In the genomic region with DNA sequence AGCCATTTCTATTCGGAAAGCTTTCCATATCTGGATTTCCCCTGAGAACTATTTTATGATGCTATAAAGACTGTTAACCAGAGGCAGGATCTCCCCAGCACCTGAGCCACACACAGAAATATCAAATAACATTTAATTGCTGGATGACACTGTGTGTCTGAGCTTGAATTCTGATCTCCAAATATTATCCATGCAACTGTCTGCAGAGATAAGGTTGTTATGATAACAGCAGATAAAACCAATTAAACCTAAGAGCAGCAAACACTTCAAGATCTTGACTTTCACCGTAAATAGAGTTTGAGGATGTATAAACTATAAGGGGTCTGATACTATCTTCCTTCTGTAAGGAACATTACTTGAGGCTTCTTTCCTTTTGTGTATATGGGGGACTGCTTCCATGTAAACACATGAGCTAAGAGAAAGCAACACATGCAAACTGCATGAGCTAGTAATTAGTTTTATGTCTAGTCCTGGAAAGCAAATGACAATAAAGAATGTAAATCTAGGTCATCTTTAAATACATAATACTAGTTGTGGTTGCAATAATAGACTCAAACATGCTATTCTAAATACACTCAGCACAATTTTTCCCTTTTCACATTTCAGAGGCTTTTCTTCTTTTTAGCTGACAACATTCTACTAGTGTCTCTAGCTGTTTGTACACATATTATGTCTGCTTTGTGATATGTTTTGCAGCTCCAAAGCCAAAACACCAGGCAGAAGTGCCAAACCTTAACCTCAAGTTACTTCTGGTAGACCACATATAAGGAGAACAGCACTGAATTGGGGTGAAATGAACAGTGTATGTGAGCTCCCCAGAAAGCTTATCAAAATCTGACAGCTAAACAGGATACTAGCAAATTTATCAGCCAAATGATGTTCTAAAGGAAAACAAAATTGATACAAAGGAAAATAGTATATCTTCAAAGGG, we compare ENCODE assay signal across 25 cellular contexts.
A peak's percentile ranks its signal among the peaks of the same experiment; 100 is the strongest.
DNase-seq lines count a peak whose midpoint lies in the region; ATAC-seq, FAIRE-seq and TF ChIP-seq lines count a peak whose summit lies in the region.
"Had no signal": no experiment of that assay in that cellular context is flagged by ENCODE, and none has a peak within 500 bp of the region (broad histone marks: within the 10 kb centered on the region; RNA-seq: fewer than 3 reads in every experiment).

No MANE protein-coding gene starts in this region.

- DNase-seq in A549 (ENCODE audit: low read depth in 1 of 2, low spot score in 1 of 2) (no peak), DMS153 treated with DMSO at 0.1 percent for 48 hours (lab: John Stamatoyannopoulos, UW; ENCODE audit: unreplicated experiment) (peak; percentile 28), NCI-H526 (lab: John Stamatoyannopoulos, UW) (peak; percentile 63 to 68), hepatocyte (ENCODE audit: low spot score) (no peak), MV-4-11 (lab: John Stamatoyannopoulos, UW) (no peak), AG08395 (ENCODE audit: low spot score) (no peak), left lobe of liver (ENCODE audit: low spot score) (no peak)
- DNase-seq: activated CD8-positive, alpha-beta memory T cell treated with anti-CD3 and anti-CD28 coated beads for 24 hours; activated T-cell treated with anti-CD3 and anti-CD28 coated beads, Interleukin-2, amount 50 U/mL, for 24 hours; adrenal gland; colonic mucosa; effector memory CD4-positive, alpha-beta T cell; foreskin melanocyte; hippocampal formation; kidney; NCI-H1436; NCI-H446; sigmoid colon; stimulated activated naive CD4-positive, alpha-beta T cell treated with Interleukin-2 at 50 U/mL for 16 hours had no signal

- no peak overlapping the region for H2AFZ ChIP-seq in hepatocyte

- H3K9me3 ChIP-seq in A549 (no peaks in the 10 kb centered on the region), hepatocyte (ENCODE audit: low read depth) (no peaks in the 10 kb centered on the region)
- H3K9me3 ChIP-seq: adrenal gland, colonic mucosa, neutrophil, prostate gland, sigmoid colon, SJSA1 had no signal

- no peaks in the 10 kb centered on the region for H3K36me3 ChIP-seq in hepatocyte (replicated peaks; ENCODE audit: insufficient read depth, low read depth)
- H3K36me3 ChIP-seq: adrenal gland, colonic mucosa, neutrophil, prostate gland, sigmoid colon, SJSA1 had no signal

- peak; percentile 49 for FAIRE-seq in A549 (lab: Jason Lieb, UNC)
- FAIRE-seq: GM19239, kidney had no signal

- POLR2A ChIA-PET in A549 (lab: Yijun Ruan, JAX): no interaction called here

- H4K20me1 ChIP-seq in hepatocyte (ENCODE audit: insufficient read depth, poor library complexity, severe bottlenecking): peaks cover 3% of the 10 kb centered on the region

- H3K4me1 ChIP-seq in A549: peaks cover 34% of the 10 kb centered on the region
- H3K4me1 ChIP-seq in hepatocyte (ENCODE audit: insufficient read depth): no peaks in the 10 kb centered on the region
- H3K4me1 ChIP-seq: adrenal gland, colonic mucosa, prostate gland had no signal

- no peaks in the 10 kb centered on the region for H3K27me3 ChIP-seq in hepatocyte
- H3K27me3 ChIP-seq: adrenal gland, colonic mucosa, neutrophil, sigmoid colon, SJSA1 had no signal

- TF ChIP-seq EP300 in A549 (IDR thresholded peaks at IDR 0.05): no peak

- 83% methylated on average over 2 of the region's 2 CpGs for WGBS in A549 (ENCODE audit: missing lambda C conversion rate)
- WGBS in hepatocyte (ENCODE audit: low lambda C conversion rate, missing lambda C conversion rate): 20% methylated on average over 2 of the region's 2 CpGs

- ATAC-seq in A549 (no peak), left lobe of liver (no peak)
- ATAC-seq: HCT116 had no signal

- no peaks in the 10 kb centered on the region for H3K9me2 ChIP-seq in hepatocyte (replicated peaks; ENCODE audit: insufficient read depth)

- CTCF ChIA-PET in A549 (lab: Yijun Ruan, JAX): interaction anchor here (0.9 to 2.2 kb wide), 3 partner anchors 11 to 38 kb away, joined by 3 to 7 read pairs (median 3); no protein-coding TSS in a partner anchor

- H3K27ac ChIP-seq in A549 (no peak overlapping the region), hepatocyte (no peak overlapping the region)
- H3K27ac ChIP-seq: adrenal gland, colonic mucosa, neutrophil, prostate gland, sigmoid colon, SJSA1 had no signal

- no peak for TF ChIP-seq POLR2A in A549 (IDR thresholded peaks at IDR 0.05; ENCODE audit: low read length)

- no peak for TF ChIP-seq CTCF in A549 (IDR thresholded peaks at IDR 0.05)
- no peak for TF ChIP-seq CTCF in hepatocyte (IDR thresholded peaks at IDR 0.05; ENCODE audit: poor library complexity)

- H3K4me3 ChIP-seq in A549: no peak overlapping the region
- no peak overlapping the region for H3K4me3 ChIP-seq in hepatocyte
- H3K4me3 ChIP-seq: adrenal gland, colonic mucosa, lung, prostate gland, sigmoid colon, SJSA1 had no signal

- H3K4me2 ChIP-seq in A549 (no peak overlapping the region), hepatocyte (peak overlapping the region; percentile 51)

- peaks cover 58% of the 10 kb centered on the region for H3K79me2 ChIP-seq in hepatocyte

- TF ChIP-seq RAD21 in A549 (conservative IDR thresholded peaks at IDR 0.05 in 1 of 2, IDR thresholded peaks at IDR 0.05 in 1 of 2): no peak

TF ChIP-seq in A549, 52 proteins besides CTCF, POLR2A, EP300 and RAD21:
- TF ChIP-seq CHD2 (IDR thresholded peaks at IDR 0.05; ENCODE audit: low read length, partially characterized antibody) (no peak), GATA3 (IDR thresholded peaks at IDR 0.05; ENCODE audit: borderline replicate concordance) (no peak), FOSL2 (IDR thresholded peaks at IDR 0.05) (no peak), FOSL2 (CRISPR knock-in tag; IDR thresholded peaks at IDR 0.05) (no peak), NFE2L2 (conservative IDR thresholded peaks at IDR 0.05; ENCODE audit: low read length) (no peak), JUNB (IDR thresholded peaks at IDR 0.05) (no peak), NPAS2 (CRISPR knock-in tag; IDR thresholded peaks at IDR 0.05; ENCODE audit: borderline replicate concordance) (no peak), RFX5 (IDR thresholded peaks at IDR 0.05) (no peak), SMC3 (IDR thresholded peaks at IDR 0.05) (no peak), CHD4 (IDR thresholded peaks at IDR 0.05; ENCODE audit: borderline replicate concordance) (no peak), ZC3H11A (IDR thresholded peaks at IDR 0.05) (no peak), ESRRA (IDR thresholded peaks at IDR 0.05; ENCODE audit: borderline replicate concordance, low read length) (no peak)
- TF ChIP-seq, protein P1, sequence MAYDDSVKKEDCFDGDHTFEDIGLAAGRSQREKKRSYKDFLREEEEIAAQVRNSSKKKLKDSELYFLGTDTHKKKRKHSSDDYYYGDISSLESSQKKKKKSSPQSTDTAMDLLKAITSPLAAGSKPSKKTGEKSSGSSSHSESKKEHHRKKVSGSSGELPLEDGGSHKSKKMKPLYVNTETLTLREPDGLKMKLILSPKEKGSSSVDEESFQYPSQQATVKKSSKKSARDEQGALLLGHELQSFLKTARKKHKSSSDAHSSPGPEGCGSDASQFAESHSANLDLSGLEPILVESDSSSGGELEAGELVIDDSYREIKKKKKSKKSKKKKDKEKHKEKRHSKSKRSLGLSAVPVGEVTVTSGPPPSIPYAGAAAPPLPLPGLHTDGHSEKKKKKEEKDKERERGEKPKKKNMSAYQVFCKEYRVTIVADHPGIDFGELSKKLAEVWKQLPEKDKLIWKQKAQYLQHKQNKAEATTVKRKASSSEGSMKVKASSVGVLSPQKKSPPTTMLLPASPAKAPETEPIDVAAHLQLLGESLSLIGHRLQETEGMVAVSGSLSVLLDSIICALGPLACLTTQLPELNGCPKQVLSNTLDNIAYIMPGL (CRISPR knock-in tag; IDR thresholded peaks at IDR 0.05; ENCODE audit: borderline replicate concordance): no peak
- TF ChIP-seq, protein P2, sequence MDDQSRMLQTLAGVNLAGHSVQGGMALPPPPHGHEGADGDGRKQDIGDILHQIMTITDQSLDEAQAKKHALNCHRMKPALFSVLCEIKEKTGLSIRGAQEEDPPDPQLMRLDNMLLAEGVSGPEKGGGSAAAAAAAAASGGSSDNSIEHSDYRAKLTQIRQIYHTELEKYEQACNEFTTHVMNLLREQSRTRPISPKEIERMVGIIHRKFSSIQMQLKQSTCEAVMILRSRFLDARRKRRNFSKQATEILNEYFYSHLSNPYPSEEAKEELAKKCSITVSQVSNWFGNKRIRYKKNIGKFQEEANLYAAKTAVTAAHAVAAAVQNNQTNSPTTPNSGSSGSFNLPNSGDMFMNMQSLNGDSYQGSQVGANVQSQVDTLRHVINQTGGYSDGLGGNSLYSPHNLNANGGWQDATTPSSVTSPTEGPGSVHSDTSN (IDR thresholded peaks at IDR 0.05): no peak
- TF ChIP-seq, protein P3, sequence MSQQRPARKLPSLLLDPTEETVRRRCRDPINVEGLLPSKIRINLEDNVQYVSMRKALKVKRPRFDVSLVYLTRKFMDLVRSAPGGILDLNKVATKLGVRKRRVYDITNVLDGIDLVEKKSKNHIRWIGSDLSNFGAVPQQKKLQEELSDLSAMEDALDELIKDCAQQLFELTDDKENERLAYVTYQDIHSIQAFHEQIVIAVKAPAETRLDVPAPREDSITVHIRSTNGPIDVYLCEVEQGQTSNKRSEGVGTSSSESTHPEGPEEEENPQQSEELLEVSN (IDR thresholded peaks at IDR 0.05; ENCODE audit: borderline replicate concordance, low read depth): no peak
- TF ChIP-seq, protein P4, sequence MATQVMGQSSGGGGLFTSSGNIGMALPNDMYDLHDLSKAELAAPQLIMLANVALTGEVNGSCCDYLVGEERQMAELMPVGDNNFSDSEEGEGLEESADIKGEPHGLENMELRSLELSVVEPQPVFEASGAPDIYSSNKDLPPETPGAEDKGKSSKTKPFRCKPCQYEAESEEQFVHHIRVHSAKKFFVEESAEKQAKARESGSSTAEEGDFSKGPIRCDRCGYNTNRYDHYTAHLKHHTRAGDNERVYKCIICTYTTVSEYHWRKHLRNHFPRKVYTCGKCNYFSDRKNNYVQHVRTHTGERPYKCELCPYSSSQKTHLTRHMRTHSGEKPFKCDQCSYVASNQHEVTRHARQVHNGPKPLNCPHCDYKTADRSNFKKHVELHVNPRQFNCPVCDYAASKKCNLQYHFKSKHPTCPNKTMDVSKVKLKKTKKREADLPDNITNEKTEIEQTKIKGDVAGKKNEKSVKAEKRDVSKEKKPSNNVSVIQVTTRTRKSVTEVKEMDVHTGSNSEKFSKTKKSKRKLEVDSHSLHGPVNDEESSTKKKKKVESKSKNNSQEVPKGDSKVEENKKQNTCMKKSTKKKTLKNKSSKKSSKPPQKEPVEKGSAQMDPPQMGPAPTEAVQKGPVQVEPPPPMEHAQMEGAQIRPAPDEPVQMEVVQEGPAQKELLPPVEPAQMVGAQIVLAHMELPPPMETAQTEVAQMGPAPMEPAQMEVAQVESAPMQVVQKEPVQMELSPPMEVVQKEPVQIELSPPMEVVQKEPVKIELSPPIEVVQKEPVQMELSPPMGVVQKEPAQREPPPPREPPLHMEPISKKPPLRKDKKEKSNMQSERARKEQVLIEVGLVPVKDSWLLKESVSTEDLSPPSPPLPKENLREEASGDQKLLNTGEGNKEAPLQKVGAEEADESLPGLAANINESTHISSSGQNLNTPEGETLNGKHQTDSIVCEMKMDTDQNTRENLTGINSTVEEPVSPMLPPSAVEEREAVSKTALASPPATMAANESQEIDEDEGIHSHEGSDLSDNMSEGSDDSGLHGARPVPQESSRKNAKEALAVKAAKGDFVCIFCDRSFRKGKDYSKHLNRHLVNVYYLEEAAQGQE (IDR thresholded peaks at IDR 0.05): no peak

Comparison
In these comparisons a context has a peak if more than half of its experiments do, and no peak if none do; other contexts are left out.
1. DNase-seq: peak in DMS153 treated with DMSO at 0.1 percent for 48 hours (single experiment) and NCI-H526 (2 of 2); none in A549 (0 of 2), hepatocyte (single experiment), MV-4-11 (single experiment), AG08395 (single experiment) and left lobe of liver (single experiment).